1 cellular context compared by ENCODE assay signal in genomic region chr21:36589352-36589971, GRCh38.
TF ChIP-seq lines count a peak whose summit lies in the region.

No MANE protein-coding gene starts in this region.

TF ChIP-seq in HCT116, 20 proteins besides CTCF, POLR2A, EP300 and RAD21 (continued from another document):
- TF ChIP-seq ZBTB33 (IDR thresholded peaks at IDR 0.05; ENCODE audit: extremely low read depth, insufficient replicate concordance, low read length): no peak
